Comparison of ENCODE assay signal across 8 cellular contexts in the genomic region with DNA sequence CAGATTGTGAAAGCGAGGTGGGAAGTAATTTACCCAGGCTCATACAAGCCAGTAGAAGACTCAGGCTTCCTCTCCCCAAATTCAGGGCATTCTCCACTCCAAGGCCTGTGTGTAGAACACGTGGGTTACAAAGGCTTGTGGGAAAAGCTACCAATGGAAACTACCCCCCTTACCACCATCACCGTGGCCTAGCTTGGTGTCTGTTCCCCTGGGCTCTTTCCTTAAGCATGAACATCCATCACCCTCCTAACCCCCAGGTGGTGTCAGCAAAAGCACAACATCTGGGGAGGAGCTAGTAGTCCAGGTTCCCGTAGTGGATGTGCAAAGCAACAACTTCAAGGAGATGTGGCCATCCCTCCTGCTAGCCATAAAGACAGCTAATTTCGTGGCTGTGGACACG. TPM values are rescaled to one million over a fixed set of nuclear protein-coding genes. Genes with fewer than 3 reads are reported as not detected.
DNase-seq lines count a peak whose midpoint lies in the region; ATAC-seq and TF ChIP-seq lines count a peak whose summit lies in the region.

No MANE protein-coding gene starts in this region.

- no peaks in the 10 kb centered on the region for H3K9me2 ChIP-seq in SK-N-SH
- no peaks in the 10 kb centered on the region for H3K9me2 ChIP-seq in OCI-LY1 (ENCODE audit: low read depth, low read length)

- DNase-seq in SK-N-SH (peak; percentile 39), NCI-H2196 treated with DMSO at 0.1 percent for 48 hours (lab: John Stamatoyannopoulos, UW; ENCODE audit: unreplicated experiment) (no peak), GDM1 (lab: John Stamatoyannopoulos, UW) (no peak)
- DNase-seq in naive thymus-derived CD8-positive, alpha-beta T cell, result no peak

- CTCF ChIA-PET in SK-N-SH (lab: Yijun Ruan, JAX), result interaction anchor here (0.9 to 5.7 kb wide), 10 partner anchors 9 to 327 kb away, joined by 3 to 38 read pairs (median 6); partner anchors contain the start of gene TESK2

- peak overlapping the region; percentile 97 to 98 for H3K27ac ChIP-seq in SK-N-SH (ENCODE audit: low read depth in 2 of 2, low read length in 1 of 2)
- peak overlapping the region; percentile 84 for H3K27ac ChIP-seq in OCI-LY1 (ENCODE audit: low read depth, low read length, poor library complexity, severe bottlenecking)

- WGBS in SK-N-SH (ENCODE audit: low lambda C conversion rate), result 25% methylated on average over 6 of the region's 6 CpGs

- H3K9ac ChIP-seq in SK-N-SH (peak overlapping the region; percentile 94), OCI-LY1 (ENCODE audit: low read length) (peak overlapping the region; percentile 99)

- H2AFZ ChIP-seq in SK-N-SH (ENCODE audit: low read depth) (peak overlapping the region; percentile 93; the same call in 1 of the 2 replicates), OCI-LY1 (ENCODE audit: low read length) (no peak overlapping the region)

- H3K27ac Mint-ChIP-seq in dendritic cell treated with granulocyte-macrophage colony-stimulating factor and Interleukin-4, amounts not matched to agents 40 ng/mL and 50 ng/mL, for 4 days, result peak overlapping the region; percentile 95
- H3K27ac Mint-ChIP-seq in naive thymus-derived CD8-positive, alpha-beta T cell, result peak overlapping the region; percentile 98 to 100 (median 99)

- H3K27me3 ChIP-seq in SK-N-SH (ENCODE audit: insufficient read depth) (no peaks in the 10 kb centered on the region), OCI-LY1 (ENCODE audit: insufficient read depth, low read length) (no peaks in the 10 kb centered on the region)

- peak overlapping the region; percentile 84 to 87 for H3K4me3 ChIP-seq in SK-N-SH (ENCODE audit: low read depth in 2 of 2, low read length in 1 of 2)
- H3K4me3 ChIP-seq in OCI-LY1 (ENCODE audit: low read depth, low read length, poor library complexity, severe bottlenecking), result peak overlapping the region; percentile 99

- H3K9me3 ChIP-seq in SK-N-SH (no peaks in the 10 kb centered on the region), OCI-LY1 (ENCODE audit: low read length) (no peaks in the 10 kb centered on the region)

- H3K36me3 Mint-ChIP-seq in dendritic cell treated with granulocyte-macrophage colony-stimulating factor and Interleukin-4, amounts not matched to agents 40 ng/mL and 50 ng/mL, for 4 days (ENCODE audit: low read depth), result peaks cover 70% of the 10 kb centered on the region
- peaks cover 0 to 46% (median 3%) of the 10 kb centered on the region in 3 donors for H3K36me3 Mint-ChIP-seq in naive thymus-derived CD8-positive, alpha-beta T cell

- H3F3A ChIP-seq in SK-N-SH (replicated peaks; ENCODE audit: insufficient read depth) (peaks cover 13% of the 10 kb centered on the region), OCI-LY1 (ENCODE audit: insufficient read depth, low read length) (no peaks in the 10 kb centered on the region)

- H3K9me3 Mint-ChIP-seq in dendritic cell treated with granulocyte-macrophage colony-stimulating factor and Interleukin-4, amounts not matched to agents 40 ng/mL and 50 ng/mL, for 4 days, result no peaks in the 10 kb centered on the region
- no peaks in the 10 kb centered on the region for H3K9me3 Mint-ChIP-seq in naive thymus-derived CD8-positive, alpha-beta T cell

- H3K79me2 ChIP-seq in SK-N-SH (ENCODE audit: insufficient read depth) (peaks cover 37% of the 10 kb centered on the region), OCI-LY1 (ENCODE audit: insufficient read depth, low read length) (peaks cover 5% of the 10 kb centered on the region)

- intact Hi-C loops in dendritic cell treated with granulocyte-macrophage colony-stimulating factor and Interleukin-4, amounts not matched to agents 40 ng/mL and 50 ng/mL, for 4 days (cut with micrococcal nuclease), result loop anchor here (1.0 to 5.0 kb wide), 2 partner anchors 38 to 161 kb away; partner anchors contain the start of genes CCDC163 and MMACHC

- H3K4me1 ChIP-seq in SK-N-SH (ENCODE audit: control insufficient read depth in 1 of 2, insufficient read depth in 2 of 2, low read depth in 1 of 2, low read length in 1 of 2) (peaks cover 0 to 11% of the 10 kb centered on the region in 2 experiments; a peak in 1 of 4 replicates), OCI-LY1 (ENCODE audit: insufficient read depth, low read length, severe bottlenecking) (peaks cover 24% of the 10 kb centered on the region)

- H3K4me1 Mint-ChIP-seq in dendritic cell treated with granulocyte-macrophage colony-stimulating factor and Interleukin-4, amounts not matched to agents 40 ng/mL and 50 ng/mL, for 4 days (ENCODE audit: low read depth), result peaks cover 43% of the 10 kb centered on the region
- peaks cover 35 to 73% (median 54%) of the 10 kb centered on the region in 4 donors for H3K4me1 Mint-ChIP-seq in naive thymus-derived CD8-positive, alpha-beta T cell

- no peak for TF ChIP-seq EP300 in SK-N-SH (IDR thresholded peaks at IDR 0.05; ENCODE audit: borderline replicate concordance in 1 of 2, low read depth in 1 of 2, low read length in 1 of 2)

- no peak for TF ChIP-seq RAD21 in SK-N-SH (IDR thresholded peaks at IDR 0.05; ENCODE audit: low read length)

- H3K36me3 ChIP-seq in SK-N-SH (replicated peaks in 1 of 2; ENCODE audit: control insufficient read depth in 1 of 2, insufficient read depth in 2 of 2, low read length in 1 of 2) (peaks cover 14 to 36% of the 10 kb centered on the region in 2 experiments), OCI-LY1 (ENCODE audit: insufficient read depth, low read length) (peaks cover 50% of the 10 kb centered on the region)

- POLR2A ChIA-PET in SK-N-SH (lab: Yijun Ruan, JAX), result interaction anchor here (1.1 to 3.0 kb wide), 9 partner anchors 10 to 565 kb away, joined by 3 to 38 read pairs (median 12); partner anchors contain the start of genes CCDC163, HECTD3, HPDL and MMACHC
- POLR2A ChIA-PET in naive thymus-derived CD8-positive, alpha-beta T cell (lab: Charles Lee), result interaction anchor here (0.8 to 3.6 kb wide), 19 partner anchors 9 to 709 kb away, joined by 3 to 85 read pairs (median 12); partner anchors contain the start of genes AKR1A1, CCDC163, GPBP1L1 and HECTD3

- no peak for TF ChIP-seq CTCF in SK-N-SH (IDR thresholded peaks at IDR 0.05)
- TF ChIP-seq CTCF in OCI-LY1 (IDR thresholded peaks at IDR 0.05; ENCODE audit: low read length), result peak; percentile 17; the same call in 1 of the 2 replicates

- no peaks in the 10 kb centered on the region for H3K27me3 Mint-ChIP-seq in dendritic cell treated with granulocyte-macrophage colony-stimulating factor and Interleukin-4, amounts not matched to agents 40 ng/mL and 50 ng/mL, for 4 days
- H3K27me3 Mint-ChIP-seq in naive thymus-derived CD8-positive, alpha-beta T cell, result no peaks in the 10 kb centered on the region

- H3K4me3 Mint-ChIP-seq in dendritic cell treated with granulocyte-macrophage colony-stimulating factor and Interleukin-4, amounts not matched to agents 40 ng/mL and 50 ng/mL, for 4 days, result peak overlapping the region; percentile 89
- H3K4me3 Mint-ChIP-seq in naive thymus-derived CD8-positive, alpha-beta T cell, result peak overlapping the region; percentile 94 to 100 (median 100)

- no peak; the same call in 1 of the 3 replicates for ATAC-seq in SK-N-SH treated with all-trans-retinoic acid at 6 μM for 48 hours
- no peak for ATAC-seq in naive thymus-derived CD8-positive, alpha-beta T cell
- ATAC-seq in HG03175 (IDR thresholded peaks at IDR 0.05; ENCODE audit: unreplicated experiment), result no peak

- peak overlapping the region; percentile 84 for H3K4me2 ChIP-seq in SK-N-SH
- H3K4me2 ChIP-seq in OCI-LY1 (ENCODE audit: low read length), result peak overlapping the region; percentile 99

- H4K20me1 ChIP-seq in SK-N-SH (ENCODE audit: insufficient read depth) (no peaks in the 10 kb centered on the region), OCI-LY1 (ENCODE audit: insufficient read depth, low read length) (no peaks in the 10 kb centered on the region)

TF ChIP-seq in SK-N-SH, 30 proteins besides CTCF, POLR2A, EP300 and RAD21:
- TF ChIP-seq TAF1 (IDR thresholded peaks at IDR 0.05; ENCODE audit: borderline replicate concordance, low read depth, low read length) (no peak), MAX (IDR thresholded peaks at IDR 0.05; ENCODE audit: low read depth) (0 out of 2 replicates have a peak, but pooled peaks have one; percentile 10), MXI1 (IDR thresholded peaks at IDR 0.05; ENCODE audit: low read depth, low read length) (peak; percentile 30), NRF1 (IDR thresholded peaks at IDR 0.05; ENCODE audit: low read depth, low read length) (no peak), SMC3 (IDR thresholded peaks at IDR 0.05; ENCODE audit: low read depth, low read length) (no peak)

TF ChIP-seq in SK-N-SH treated with all-trans-retinoic acid at 6 μM for 48 hours, 23 proteins besides CTCF, POLR2A, EP300 and RAD21 (continues in another document):
- no peak for TF ChIP-seq ARNTL (CRISPR knock-in tag; IDR thresholded peaks at IDR 0.05; ENCODE audit: borderline replicate concordance, low read depth)
- no peak for TF ChIP-seq BACH2 (CRISPR knock-in tag; IDR thresholded peaks at IDR 0.05; ENCODE audit: borderline replicate concordance)
- no peak for TF ChIP-seq ISL1 (CRISPR knock-in tag; IDR thresholded peaks at IDR 0.05)
- no peak for TF ChIP-seq ZNF70 (CRISPR knock-in tag; IDR thresholded peaks at IDR 0.05)
- no peak for TF ChIP-seq ZNF565 (CRISPR knock-in tag; conservative IDR thresholded peaks at IDR 0.05; ENCODE audit: low read depth)

RNA-seq across cellular contexts. Expression of gene MUTYH, which starts 0.6 kb away (rescaled TPM):
- polyA plus RNA-seq in SK-N-SH (2012; rRNA removed), result 21.9 and 23.3 TPM in 2 replicates
- polyA plus RNA-seq in SK-N-SH (2012; cell fraction: cytosol; rRNA removed), result 7.4 and 12.1 TPM in 2 replicates
- polyA plus RNA-seq in SK-N-SH (2012; cell fraction: nucleus; rRNA removed), result 95.0 and 118 TPM in 2 replicates
- 10 to 100 TPM; 75.6 to 79.7 TPM for total RNA-seq in naive thymus-derived CD8-positive, alpha-beta T cell
- 10 to 100 TPM; 21.8 to 24.7 (median 24.4) TPM for polyA plus RNA-seq in naive thymus-derived CD8-positive, alpha-beta T cell

RNA-seq across cellular contexts. Expression of gene TOE1, which starts 0.8 kb away (rescaled TPM):
- polyA plus RNA-seq in SK-N-SH (2012; rRNA removed), result 17.3 and 19.1 TPM in 2 replicates
- 12.2 and 15.6 TPM in 2 replicates for polyA plus RNA-seq in SK-N-SH (2012; cell fraction: cytosol; rRNA removed)
- polyA plus RNA-seq in SK-N-SH (2012; cell fraction: nucleus; rRNA removed), result 35.8 and 36.9 TPM in 2 replicates
- total RNA-seq in naive thymus-derived CD8-positive, alpha-beta T cell, result 10 to 100 TPM; 23.7 to 24.5 TPM
- 10 to 100 TPM in 2 of 3 donors, 1 to 10 TPM in 1; 8.2 to 12.3 (median 10.7) TPM for polyA plus RNA-seq in naive thymus-derived CD8-positive, alpha-beta T cell

RNA-seq across cellular contexts. Expression of gene HPDL, which starts 14.1 kb away (rescaled TPM):
- polyA plus RNA-seq in SK-N-SH (2012; rRNA removed), result 0.19 and 0.25 TPM in 2 replicates
- polyA plus RNA-seq in SK-N-SH (2012; cell fraction: cytosol; rRNA removed), result 0.13 and 0.25 TPM in 2 replicates
- 0.14 and 0.42 TPM in 2 replicates for polyA plus RNA-seq in SK-N-SH (2012; cell fraction: nucleus; rRNA removed)
- 1 to 10 TPM; 1.5 TPM for total RNA-seq in naive thymus-derived CD8-positive, alpha-beta T cell
- polyA plus RNA-seq in naive thymus-derived CD8-positive, alpha-beta T cell, result 1 to 10 TPM in 2 of 3 donors, under 1 TPM in 1; 0.47 to 2.7 (median 1.2) TPM
